Comparison of ENCODE assay signal across 28 cellular contexts in genomic region chr20:41786158-41786557, GRCh38.
DNase-seq lines count a peak whose midpoint lies in the region; ATAC-seq and TF ChIP-seq lines count a peak whose summit lies in the region.
"Had no signal": no experiment of that assay in that cellular context is flagged by ENCODE, and none has a peak within 500 bp of the region (broad histone marks: within the 10 kb centered on the region; RNA-seq: fewer than 3 reads in every experiment).

No MANE protein-coding gene starts in this region.

- no peak overlapping the region for H3K4me3 Mint-ChIP-seq in chondrocyte (ENCODE audit: unreplicated experiment)
- H3K4me3 Mint-ChIP-seq: activated CD4-positive, alpha-beta memory T cell treated with anti-CD3 and anti-CD28 coated beads, Interleukin-2, amount 10 ng/mL, durations not matched to agents 7 days and 5 days; immature natural killer cell; T-helper 2 cell treated with Interferon-gamma antibody and Interleukin-4, amounts not matched to agents 5 μg/mL and 100 μg/mL, for 36 hours had no signal

- ATAC-seq in GM18505 (IDR thresholded peaks at IDR 0.05; ENCODE audit: unreplicated experiment) = no peak
- ATAC-seq: left lung had no signal

- no peak for TF ChIP-seq CTCF in fibroblast of villous mesenchyme (IDR thresholded peaks at IDR 0.05; ENCODE audit: insufficient read depth, low read depth, low read length)
- no peak for TF ChIP-seq CTCF in chondrocyte (IDR thresholded peaks at IDR 0.05)

- H3K36me3 Mint-ChIP-seq in chondrocyte (ENCODE audit: low read depth) = no peaks in the 10 kb centered on the region
- H3K36me3 Mint-ChIP-seq: immature natural killer cell had no signal

- peak; percentile 10 for DNase-seq in EL
- peak; percentile 59 for DNase-seq in HT1080 (ENCODE audit: low read depth)
- peak; percentile 70 for DNase-seq in RPMI7951 (ENCODE audit: low read depth)
- peak; percentile 17 for DNase-seq in fibroblast of villous mesenchyme (ENCODE audit: low read depth)
- DNase-seq in NCI-H2029 (lab: John Stamatoyannopoulos, UW) = no peak
- DNase-seq in NCI-H524 (lab: John Stamatoyannopoulos, UW) = no peak
- DNase-seq in chondrocyte (ENCODE audit: low spot score) = no peak
- DNase-seq: activated CD4-positive, alpha-beta memory T cell treated with anti-CD3 and anti-CD28 coated beads, Interleukin-2, amount 10 ng/mL, durations not matched to agents 7 days and 5 days; activated CD4-positive, alpha-beta T cell treated with anti-CD3 and anti-CD28 coated beads for 1 hour; activated naive CD4-positive, alpha-beta T cell treated with anti-CD3 and anti-CD28 coated beads, Interleukin-2, amount 50 U/mL, for 16 hours; brain microvascular endothelial cell; GF-D8; hypothalamus; immature natural killer cell; KG1; left lung; mesenchymal stem cell; MV-4-11; NCI-H1436; NCI-H446 treated with DMSO at 0.1 percent for 48 hours; ovary; SHP77; stimulated activated naive CD4-positive, alpha-beta T cell; upper lobe of left lung had no signal

- H3K9me3 Mint-ChIP-seq in chondrocyte (ENCODE audit: low read depth) = peaks cover 6% of the 10 kb centered on the region
- H3K9me3 Mint-ChIP-seq: activated CD4-positive, alpha-beta memory T cell treated with anti-CD3 and anti-CD28 coated beads, Interleukin-2, amount 10 ng/mL, durations not matched to agents 7 days and 5 days; activated T-helper 2 cell treated with anti-CD3 and anti-CD28 coated beads, Interferon-gamma antibody, Interleukin-2, Interleukin-4, amounts not matched to agents 10 μg/mL and 5 μg/mL and 100 μg/mL, durations not matched to agents 14 hours and 24 hours and 36 hours; immature natural killer cell; T-helper 2 cell treated with Interferon-gamma antibody and Interleukin-4, amounts not matched to agents 5 μg/mL and 100 μg/mL, for 36 hours had no signal

- no peak overlapping the region for H3K27ac Mint-ChIP-seq in chondrocyte (ENCODE audit: unreplicated experiment)
- H3K27ac Mint-ChIP-seq: activated CD4-positive, alpha-beta memory T cell treated with anti-CD3 and anti-CD28 coated beads, Interleukin-2, amount 10 ng/mL, durations not matched to agents 7 days and 5 days; activated T-helper 2 cell treated with anti-CD3 and anti-CD28 coated beads, Interferon-gamma antibody, Interleukin-2, Interleukin-4, amounts not matched to agents 10 μg/mL and 5 μg/mL and 100 μg/mL, durations not matched to agents 14 hours and 24 hours and 36 hours; immature natural killer cell; T-helper 2 cell treated with Interferon-gamma antibody and Interleukin-4, amounts not matched to agents 5 μg/mL and 100 μg/mL, for 36 hours had no signal

- no peaks in the 10 kb centered on the region for H3K4me1 Mint-ChIP-seq in chondrocyte (ENCODE audit: low read depth)
- H3K4me1 Mint-ChIP-seq: activated CD4-positive, alpha-beta memory T cell treated with anti-CD3 and anti-CD28 coated beads, Interleukin-2, amount 10 ng/mL, durations not matched to agents 7 days and 5 days; immature natural killer cell had no signal

- no peak for TF ChIP-seq POLR2A in GM18505 (IDR thresholded peaks at IDR 0.05; ENCODE audit: borderline replicate concordance, extremely low read depth, insufficient read depth, insufficient read length)

- H3K27me3 Mint-ChIP-seq in chondrocyte (ENCODE audit: low read depth) = peaks cover 2% of the 10 kb centered on the region
- H3K27me3 Mint-ChIP-seq: activated CD4-positive, alpha-beta memory T cell treated with anti-CD3 and anti-CD28 coated beads, Interleukin-2, amount 10 ng/mL, durations not matched to agents 7 days and 5 days had no signal

- no peak overlapping the region for H3K4me3 ChIP-seq in fibroblast of villous mesenchyme (ENCODE audit: low read depth, low read length)
- H3K4me3 ChIP-seq: BLaER1 treated with 17β-estradiol and CSF1 and Interleukin-3, amounts not matched to agents 10 nM and 100 nM; left lung; ovary; upper lobe of left lung had no signal

Comparison
In these comparisons a context has a peak if more than half of its experiments do, and no peak if none do; other contexts are left out.
1. DNase-seq: peak in EL (single experiment), HT1080 (single experiment), RPMI7951 (single experiment) and fibroblast of villous mesenchyme (single experiment); none in NCI-H2029 (single experiment), NCI-H524 (0 of 2) and chondrocyte (single experiment).